15 cellular contexts compared by ENCODE assay signal in the genomic region with DNA sequence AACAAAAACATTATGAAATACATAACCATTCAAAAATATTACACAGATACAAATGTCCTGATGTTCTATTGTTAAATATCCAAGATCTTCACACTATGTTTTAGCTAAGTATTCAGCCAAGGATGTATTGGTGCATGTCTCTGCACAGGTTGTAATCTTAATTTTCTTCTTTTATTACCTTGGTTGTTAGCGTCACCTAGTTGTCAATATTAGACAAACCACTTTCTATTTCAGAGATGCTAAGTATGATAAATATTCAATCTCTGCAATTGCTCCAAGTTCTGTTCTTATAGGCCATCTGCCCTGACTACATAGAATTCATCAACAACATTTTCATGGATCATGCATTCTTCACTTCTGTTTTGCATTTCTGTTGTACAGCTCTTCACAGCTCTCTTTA.
A peak's percentile ranks its signal among the peaks of the same experiment; 100 is the strongest.
DNase-seq lines count a peak whose midpoint lies in the region; ATAC-seq and TF ChIP-seq lines count a peak whose summit lies in the region.
"Had no signal": no experiment of that assay in that cellular context is flagged by ENCODE, and none has a peak within 500 bp of the region (broad histone marks: within the 10 kb centered on the region; RNA-seq: fewer than 3 reads in every experiment).

No MANE protein-coding gene starts in this region.

- ATAC-seq in lower lobe of right lung, result no peak
- ATAC-seq: GM12878 had no signal

- H3K4me3 Mint-ChIP-seq in osteocyte (ENCODE audit: unreplicated experiment), result no peak overlapping the region
- no peak overlapping the region for H3K4me3 Mint-ChIP-seq in Caco-2 (ENCODE audit: unreplicated experiment)

- H3K4me3 ChIP-seq in A673 (ENCODE audit: low read depth, low read length, poor library complexity, severe bottlenecking), result no peak overlapping the region
- no peak overlapping the region for H3K4me3 ChIP-seq in LNCaP clone FGC (ENCODE audit: low read depth, low read length)
- no peak overlapping the region for H3K4me3 ChIP-seq in Caco-2 (ENCODE audit: low read depth, low read length)
- no peak overlapping the region for H3K4me3 ChIP-seq in lower lobe of right lung
- H3K4me3 ChIP-seq: BLaER1, GM12878 had no signal

- H3K36me3 ChIP-seq in A673 (ENCODE audit: insufficient read depth, low read length, poor library complexity, severe bottlenecking) (no peaks in the 10 kb centered on the region), Caco-2 (ENCODE audit: control insufficient read depth, insufficient read depth, low read length) (no peaks in the 10 kb centered on the region), lower lobe of right lung (no peaks in the 10 kb centered on the region)
- H3K36me3 ChIP-seq: BLaER1 had no signal

- H3K9me3 Mint-ChIP-seq in osteocyte (ENCODE audit: unreplicated experiment) (no peaks in the 10 kb centered on the region), Caco-2 (ENCODE audit: unreplicated experiment) (no peaks in the 10 kb centered on the region)

- H3K27me3 Mint-ChIP-seq in osteocyte (ENCODE audit: unreplicated experiment) (no peaks in the 10 kb centered on the region), Caco-2 (ENCODE audit: insufficient read depth, unreplicated experiment) (no peaks in the 10 kb centered on the region)

- no peak overlapping the region for H3K27ac ChIP-seq in A673 (ENCODE audit: low read depth, low read length, poor library complexity, severe bottlenecking)
- H3K27ac ChIP-seq in VCaP, result no peak overlapping the region
- H3K27ac ChIP-seq in lower lobe of right lung, result no peak overlapping the region
- H3K27ac ChIP-seq: BLaER1, KMS-11 had no signal

- H3K27me3 ChIP-seq in A673 (replicated peaks; ENCODE audit: insufficient read depth, low read depth, low read length, poor library complexity) (no peaks in the 10 kb centered on the region), Caco-2 (replicated peaks; ENCODE audit: control insufficient read depth, insufficient read depth, low read length) (no peaks in the 10 kb centered on the region), lower lobe of right lung (ENCODE audit: low read depth) (no peaks in the 10 kb centered on the region)
- H3K27me3 ChIP-seq: BLaER1 had no signal

- H3K4me1 Mint-ChIP-seq in osteocyte (ENCODE audit: unreplicated experiment) (no peaks in the 10 kb centered on the region), Caco-2 (ENCODE audit: low read depth, unreplicated experiment) (no peaks in the 10 kb centered on the region)

- CTCF ChIA-PET in A673 (lab: Charles Lee) (interaction anchor here (1.2 to 1.3 kb wide), 2 partner anchors 140 to 164 kb away, joined by 3 to 4 read pairs; no protein-coding TSS in a partner anchor), Caco-2 (lab: Charles Lee) (no interaction called here)

- intact Hi-C loops in A673 (cut with micrococcal nuclease; ENCODE audit: unreplicated experiment), result loop anchor here (10.0 kb wide), 2 partner anchors 167 to 327 kb away; no protein-coding TSS in a partner anchor
- intact Hi-C loops in Caco-2 (cut with micrococcal nuclease; ENCODE audit: unreplicated experiment), result loop anchor here (1.0 to 5.0 kb wide), 2 partner anchors 140 to 289 kb away; no protein-coding TSS in a partner anchor
- intact Hi-C loops in lower lobe of right lung (cut with DNase I), result no loop called here

- POLR2A ChIA-PET in A673 (lab: Charles Lee; ENCODE audit: low non-redundant PET), result no interaction called here
- POLR2A ChIA-PET in Caco-2 (lab: Charles Lee), result no interaction called here

- no peak overlapping the region for H3K27ac Mint-ChIP-seq in osteocyte (ENCODE audit: unreplicated experiment)
- no peak overlapping the region for H3K27ac Mint-ChIP-seq in Caco-2 (ENCODE audit: unreplicated experiment)

- no peaks in the 10 kb centered on the region for H3K9me3 ChIP-seq in A673 (ENCODE audit: low read depth, low read length, poor library complexity, severe bottlenecking)
- no peaks in the 10 kb centered on the region for H3K9me3 ChIP-seq in Caco-2
- H3K9me3 ChIP-seq in lower lobe of right lung, result no peaks in the 10 kb centered on the region
- H3K9me3 ChIP-seq: BLaER1 had no signal

- BruUV-seq in A673 (replicated peaks; lab: Mats Ljungman, UMichigan) (no TSS peak), Caco-2 (replicated peaks; lab: Mats Ljungman, UMichigan) (no TSS peak)

- no peaks in the 10 kb centered on the region for H3K36me3 Mint-ChIP-seq in osteocyte (ENCODE audit: unreplicated experiment)
- no peaks in the 10 kb centered on the region for H3K36me3 Mint-ChIP-seq in Caco-2 (ENCODE audit: insufficient read depth, unreplicated experiment)

- no peak for DNase-seq in A673 (ENCODE audit: low spot score)
- peak; percentile 8 for DNase-seq in COLO829 (ENCODE audit: low spot score)
- DNase-seq in LNCaP clone FGC (ENCODE audit: low read depth), result peak; percentile 8
- no peak for DNase-seq in osteocyte (ENCODE audit: extremely low spot score, unreplicated experiment)
- no peak for DNase-seq in Caco-2
- no peak for DNase-seq in lower lobe of right lung
- DNase-seq: NCI-H1436, NCI-H2081 treated with DMSO at 0.1 percent for 48 hours, NCI-H345, NCI-H69, SW 1271 had no signal

- H3K4me1 ChIP-seq in A673 (ENCODE audit: insufficient read depth, low read length, poor library complexity, severe bottlenecking) (peaks cover 35% of the 10 kb centered on the region), Caco-2 (no peaks in the 10 kb centered on the region), lower lobe of right lung (no peaks in the 10 kb centered on the region)

- TF ChIP-seq CTCF in A673 (conservative IDR thresholded peaks at IDR 0.05; ENCODE audit: low read depth, low read length), result 0 out of 2 replicates have a peak, but pooled peaks have one; percentile 22
- TF ChIP-seq CTCF in LNCaP clone FGC (IDR thresholded peaks at IDR 0.05; ENCODE audit: control insufficient read depth, extremely low read depth, insufficient read depth), result peak; percentile 62
- peak; percentile 82 for TF ChIP-seq CTCF in VCaP (conservative IDR thresholded peaks at IDR 0.05)
- no peak for TF ChIP-seq CTCF in osteocyte (IDR thresholded peaks at IDR 0.05)
- TF ChIP-seq CTCF in Caco-2 (IDR thresholded peaks at IDR 0.05; ENCODE audit: insufficient read depth in 1 of 2, low read depth in 1 of 2, low read length in 1 of 2, severe bottlenecking in 1 of 2, unreplicated experiment in 1 of 2), result no peak
- no peak for TF ChIP-seq CTCF in lower lobe of right lung (IDR thresholded peaks at IDR 0.05)

Comparison
In these comparisons a context has a peak if more than half of its experiments do, and no peak if none do; other contexts are left out.
1. DNase-seq: peak in COLO829 (single experiment) and LNCaP clone FGC (single experiment); none in A673 (single experiment), osteocyte (single experiment), Caco-2 (0 of 2) and lower lobe of right lung (single experiment).
2. CTCF ChIP-seq: peak in A673 (single experiment), LNCaP clone FGC (single experiment) and VCaP (single experiment); none in osteocyte (single experiment), Caco-2 (0 of 2) and lower lobe of right lung (single experiment).